ENCODE assay signal across 20 cellular contexts in genomic region chr3:44506961-44507360, GRCh38. TPM values are rescaled to one million over a fixed set of nuclear protein-coding genes. Genes with fewer than 3 reads are reported as not detected.
A peak's percentile ranks its signal among the peaks of the same experiment; 100 is the strongest.
DNase-seq lines count a peak whose midpoint lies in the region; ATAC-seq and TF ChIP-seq lines count a peak whose summit lies in the region.
"Had no signal": no experiment of that assay in that cellular context is flagged by ENCODE, and none has a peak within 500 bp of the region (broad histone marks: within the 10 kb centered on the region; RNA-seq: fewer than 3 reads in every experiment).

No MANE protein-coding gene starts in this region.

- H3K4me1 ChIP-seq in CD8-positive, alpha-beta T cell (ENCODE audit: insufficient read depth, low read length) = peaks cover 22% of the 10 kb centered on the region
- H3K4me1 ChIP-seq in esophagus squamous epithelium = peaks cover 0 to 26% (median 14%) of the 10 kb centered on the region in 3 donors

- H3K9me3 ChIP-seq in CD8-positive, alpha-beta T cell (ENCODE audit: low read length) = no peaks in the 10 kb centered on the region
- peaks cover 0 to 11% (median 4%) of the 10 kb centered on the region in 3 donors for H3K9me3 ChIP-seq in esophagus squamous epithelium

- no peak for TF ChIP-seq CTCF in CD8-positive, alpha-beta T cell (IDR thresholded peaks at IDR 0.05)
- TF ChIP-seq CTCF in endothelial cell (IDR thresholded peaks at IDR 0.05; ENCODE audit: unreplicated experiment) (no peak), neural crest cell (conservative IDR thresholded peaks at IDR 0.05) (no peak), esophagus squamous epithelium (IDR thresholded peaks at IDR 0.05) (no peak), omental fat pad (IDR thresholded peaks at IDR 0.05) (no peak)

- no peaks in the 10 kb centered on the region for H3K36me3 ChIP-seq in CD8-positive, alpha-beta T cell (ENCODE audit: insufficient read depth, low read length)
- H3K36me3 ChIP-seq in esophagus squamous epithelium = peaks cover 0 to 31% (median 0%) of the 10 kb centered on the region in 3 donors

- POLR2A ChIA-PET in CD8-positive, alpha-beta T cell (lab: Charles Lee) = no interaction called here

- no peak overlapping the region for H3K4me3 ChIP-seq in CD8-positive, alpha-beta T cell (ENCODE audit: low read depth, low read length)
- no peak overlapping the region for H3K4me3 ChIP-seq in esophagus squamous epithelium
- H3K4me3 ChIP-seq: GM12878 had no signal

- CTCF ChIA-PET in CD8-positive, alpha-beta T cell (lab: Charles Lee) = no interaction called here

- H3K27me3 ChIP-seq in CD8-positive, alpha-beta T cell (ENCODE audit: insufficient read depth, low read length) = no peaks in the 10 kb centered on the region
- H3K27me3 ChIP-seq in esophagus squamous epithelium = no peaks in the 10 kb centered on the region

- no peak for ATAC-seq in CD8-positive, alpha-beta T cell
- ATAC-seq in GM21447 (IDR thresholded peaks at IDR 0.05; ENCODE audit: unreplicated experiment) (no peak), omental fat pad (ENCODE audit: low FRiP score) (no peak)
- ATAC-seq: GM12878, SK-N-SH treated with all-trans-retinoic acid at 6 μM for 48 hours had no signal

- H3K4me3 Mint-ChIP-seq in CD8-positive, alpha-beta T cell = peak overlapping the region; percentile 8
- peak overlapping the region in 3 of 4 donors; percentile 15 to 74 (median 44) for H3K4me3 Mint-ChIP-seq in IgD-negative memory B cell
- peak overlapping the region; percentile 54 for H3K4me3 Mint-ChIP-seq in endothelial cell (ENCODE audit: unreplicated experiment)
- peak overlapping the region; percentile 52 for H3K4me3 Mint-ChIP-seq in neural crest cell
- H3K4me3 Mint-ChIP-seq: B cell had no signal

- WGBS in esophagus squamous epithelium, 2 donors = 89 to 94% methylated on average over 5 of the region's 5 CpGs

- peaks cover 11% of the 10 kb centered on the region for H3K9me3 Mint-ChIP-seq in CD8-positive, alpha-beta T cell
- H3K9me3 Mint-ChIP-seq in IgD-negative memory B cell (peaks cover 4 to 6% (median 4%) of the 10 kb centered on the region in 3 donors), endothelial cell (ENCODE audit: unreplicated experiment) (no peaks in the 10 kb centered on the region), neural crest cell (peaks cover 13% of the 10 kb centered on the region)

- no peak for TF ChIP-seq POLR2A in esophagus squamous epithelium (IDR thresholded peaks at IDR 0.05)

- H3K4me1 Mint-ChIP-seq in CD8-positive, alpha-beta T cell (ENCODE audit: low read depth) = peaks cover 46% of the 10 kb centered on the region
- H3K4me1 Mint-ChIP-seq in IgD-negative memory B cell (peaks cover 18 to 41% (median 33%) of the 10 kb centered on the region in 3 donors), endothelial cell (ENCODE audit: unreplicated experiment) (peaks cover 24% of the 10 kb centered on the region), neural crest cell (peaks cover 38% of the 10 kb centered on the region)

- H3K36me3 Mint-ChIP-seq in CD8-positive, alpha-beta T cell = peaks cover 47% of the 10 kb centered on the region
- H3K36me3 Mint-ChIP-seq in IgD-negative memory B cell = peaks cover 21% of the 10 kb centered on the region
- H3K36me3 Mint-ChIP-seq in endothelial cell (ENCODE audit: low read depth, unreplicated experiment) = peaks cover 26% of the 10 kb centered on the region
- peaks cover 36% of the 10 kb centered on the region for H3K36me3 Mint-ChIP-seq in neural crest cell (ENCODE audit: low read depth)

- intact Hi-C loops in CD8-positive, alpha-beta T cell (cut with DNase I, micrococcal nuclease) = no loop called here
- intact Hi-C loops in esophagus squamous epithelium (cut with DNase I) = no loop called here

- DNase-seq in CD8-positive, alpha-beta T cell = no peak
- DNase-seq in endothelial cell (ENCODE audit: low spot score) = no peak
- no peak for DNase-seq in neural crest cell (ENCODE audit: low read depth, low spot score)
- DNase-seq in esophagus squamous epithelium (lab: John Stamatoyannopoulos, UW) = no peak
- no peak for DNase-seq in omental fat pad (ENCODE audit: low spot score)
- DNase-seq: ACHN; CD8-positive, alpha-beta memory T cell; DND-41; GDM1; Karpas-422; NCI-H1105; NCI-H187 treated with DMSO at 0.1 percent for 48 hours; NCI-H69; SHP77 treated with DMSO at 0.1 percent for 48 hours had no signal

- no peaks in the 10 kb centered on the region for H3K27me3 Mint-ChIP-seq in CD8-positive, alpha-beta T cell (ENCODE audit: low read depth)
- H3K27me3 Mint-ChIP-seq in IgD-negative memory B cell = no peaks in the 10 kb centered on the region
- H3K27me3 Mint-ChIP-seq in endothelial cell (ENCODE audit: unreplicated experiment) = peaks cover 7% of the 10 kb centered on the region
- H3K27me3 Mint-ChIP-seq in neural crest cell (ENCODE audit: low read depth) = no peaks in the 10 kb centered on the region
- H3K27me3 Mint-ChIP-seq: B cell; CD8-positive, alpha-beta memory T cell had no signal

- H3K27ac ChIP-seq in CD8-positive, alpha-beta T cell (ENCODE audit: low read depth, low read length) = no peak overlapping the region
- no peak overlapping the region for H3K27ac ChIP-seq in esophagus squamous epithelium

- H3K27ac Mint-ChIP-seq in CD8-positive, alpha-beta T cell = no peak overlapping the region
- H3K27ac Mint-ChIP-seq in IgD-negative memory B cell (peak overlapping the region in 1 of 3 donors; percentile 67), endothelial cell (ENCODE audit: unreplicated experiment) (no peak overlapping the region), neural crest cell (ENCODE audit: unreplicated experiment) (no peak overlapping the region)
- H3K27ac Mint-ChIP-seq: B cell had no signal

RNA-seq across cellular contexts. Expression of gene ZNF445, which starts 29.5 kb away (rescaled TPM):
- 1 to 10 TPM; 4.8 to 5.2 TPM for total RNA-seq in CD8-positive, alpha-beta T cell
- 2.7 TPM for polyA plus RNA-seq in IgD-negative memory B cell
- 31.5 TPM for total RNA-seq in endothelial cell (ENCODE audit: unreplicated experiment)
- total RNA-seq in neural crest cell = 46.1 and 49.0 TPM in 2 replicates
- total RNA-seq in esophagus squamous epithelium = 1 to 10 TPM; 3.2 to 6.9 (median 4.6) TPM
- total RNA-seq in omental fat pad = 10 to 100 TPM in 1 of 4 donors, 1 to 10 TPM in 3; 4.6 to 10.1 (median 6.6) TPM

RNA-seq across cellular contexts. Expression of gene ZKSCAN7, which starts 48.0 kb away (rescaled TPM):
- 1 to 10 TPM in 1 of 2 experiments, under 1 TPM in 1; 0.68 to 1.6 TPM for total RNA-seq in CD8-positive, alpha-beta T cell
- 1.8 TPM for polyA plus RNA-seq in IgD-negative memory B cell
- total RNA-seq in endothelial cell (ENCODE audit: unreplicated experiment) (2.2 TPM), neural crest cell (17.3 and 21.0 TPM in 2 replicates), esophagus squamous epithelium (1 to 10 TPM in 1 of 4 donors, under 1 TPM in 3; 0.61 to 2.9 (median 0.90) TPM), omental fat pad (1 to 10 TPM; 1.8 to 7.6 (median 3.9) TPM)
- total RNA-seq: OCI-LY7 had no signal
